Comparison of ENCODE assay signal across 1 cellular context in the genomic region with DNA sequence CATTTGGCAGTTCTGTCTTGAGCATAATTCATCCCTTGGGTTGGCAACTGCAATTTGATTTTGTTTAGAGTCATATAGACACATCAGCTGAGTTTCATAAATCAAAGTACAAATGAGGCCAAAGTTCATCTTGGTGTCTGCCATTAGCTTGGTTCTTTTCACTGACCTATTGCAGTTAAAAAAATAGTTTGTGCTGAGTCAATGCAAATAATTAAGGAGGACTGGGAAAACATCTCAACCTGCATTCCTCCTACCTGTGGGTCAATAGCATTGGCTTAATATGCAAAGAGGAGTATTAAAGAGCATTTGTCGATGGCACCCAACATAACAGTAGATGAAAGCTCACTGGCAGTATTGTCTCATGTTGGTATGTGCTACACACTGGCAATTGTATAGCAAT.
TF ChIP-seq lines count a peak whose summit lies in the region.

No MANE protein-coding gene starts in this region.

TF ChIP-seq in HepG2, 621 proteins besides CTCF, POLR2A, EP300 and RAD21 (continued from another document):
- TF ChIP-seq, protein P1, sequence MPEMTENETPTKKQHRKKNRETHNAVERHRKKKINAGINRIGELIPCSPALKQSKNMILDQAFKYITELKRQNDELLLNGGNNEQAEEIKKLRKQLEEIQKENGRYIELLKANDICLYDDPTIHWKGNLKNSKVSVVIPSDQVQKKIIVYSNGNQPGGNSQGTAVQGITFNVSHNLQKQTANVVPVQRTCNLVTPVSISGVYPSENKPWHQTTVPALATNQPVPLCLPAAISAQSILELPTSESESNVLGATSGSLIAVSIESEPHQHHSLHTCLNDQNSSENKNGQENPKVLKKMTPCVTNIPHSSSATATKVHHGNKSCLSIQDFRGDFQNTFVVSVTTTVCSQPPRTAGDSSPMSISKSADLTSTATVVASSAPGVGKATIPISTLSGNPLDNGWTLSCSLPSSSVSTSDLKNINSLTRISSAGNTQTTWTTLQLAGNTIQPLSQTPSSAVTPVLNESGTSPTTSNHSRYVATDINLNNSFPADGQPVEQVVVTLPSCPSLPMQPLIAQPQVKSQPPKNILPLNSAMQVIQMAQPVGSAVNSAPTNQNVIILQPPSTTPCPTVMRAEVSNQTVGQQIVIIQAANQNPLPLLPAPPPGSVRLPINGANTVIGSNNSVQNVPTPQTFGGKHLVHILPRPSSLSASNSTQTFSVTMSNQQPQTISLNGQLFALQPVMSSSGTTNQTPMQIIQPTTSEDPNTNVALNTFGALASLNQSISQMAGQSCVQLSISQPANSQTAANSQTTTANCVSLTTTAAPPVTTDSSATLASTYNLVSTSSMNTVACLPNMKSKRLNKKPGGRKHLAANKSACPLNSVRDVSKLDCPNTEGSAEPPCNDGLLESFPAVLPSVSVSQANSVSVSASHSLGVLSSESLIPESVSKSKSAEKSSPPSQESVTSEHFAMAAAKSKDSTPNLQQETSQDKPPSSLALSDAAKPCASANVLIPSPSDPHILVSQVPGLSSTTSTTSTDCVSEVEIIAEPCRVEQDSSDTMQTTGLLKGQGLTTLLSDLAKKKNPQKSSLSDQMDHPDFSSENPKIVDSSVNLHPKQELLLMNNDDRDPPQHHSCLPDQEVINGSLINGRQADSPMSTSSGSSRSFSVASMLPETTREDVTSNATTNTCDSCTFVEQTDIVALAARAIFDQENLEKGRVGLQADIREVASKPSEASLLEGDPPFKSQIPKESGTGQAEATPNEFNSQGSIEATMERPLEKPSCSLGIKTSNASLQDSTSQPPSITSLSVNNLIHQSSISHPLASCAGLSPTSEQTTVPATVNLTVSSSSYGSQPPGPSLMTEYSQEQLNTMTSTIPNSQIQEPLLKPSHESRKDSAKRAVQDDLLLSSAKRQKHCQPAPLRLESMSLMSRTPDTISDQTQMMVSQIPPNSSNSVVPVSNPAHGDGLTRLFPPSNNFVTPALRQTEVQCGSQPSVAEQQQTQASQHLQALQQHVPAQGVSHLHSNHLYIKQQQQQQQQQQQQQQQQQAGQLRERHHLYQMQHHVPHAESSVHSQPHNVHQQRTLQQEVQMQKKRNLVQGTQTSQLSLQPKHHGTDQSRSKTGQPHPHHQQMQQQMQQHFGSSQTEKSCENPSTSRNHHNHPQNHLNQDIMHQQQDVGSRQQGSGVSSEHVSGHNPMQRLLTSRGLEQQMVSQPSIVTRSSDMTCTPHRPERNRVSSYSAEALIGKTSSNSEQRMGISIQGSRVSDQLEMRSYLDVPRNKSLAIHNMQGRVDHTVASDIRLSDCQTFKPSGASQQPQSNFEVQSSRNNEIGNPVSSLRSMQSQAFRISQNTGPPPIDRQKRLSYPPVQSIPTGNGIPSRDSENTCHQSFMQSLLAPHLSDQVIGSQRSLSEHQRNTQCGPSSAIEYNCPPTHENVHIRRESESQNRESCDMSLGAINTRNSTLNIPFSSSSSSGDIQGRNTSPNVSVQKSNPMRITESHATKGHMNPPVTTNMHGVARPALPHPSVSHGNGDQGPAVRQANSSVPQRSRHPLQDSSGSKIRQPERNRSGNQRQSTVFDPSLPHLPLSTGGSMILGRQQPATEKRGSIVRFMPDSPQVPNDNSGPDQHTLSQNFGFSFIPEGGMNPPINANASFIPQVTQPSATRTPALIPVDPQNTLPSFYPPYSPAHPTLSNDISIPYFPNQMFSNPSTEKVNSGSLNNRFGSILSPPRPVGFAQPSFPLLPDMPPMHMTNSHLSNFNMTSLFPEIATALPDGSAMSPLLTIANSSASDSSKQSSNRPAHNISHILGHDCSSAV (CRISPR knock-in tag; IDR thresholded peaks at IDR 0.05; ENCODE audit: borderline replicate concordance), result no peak
- TF ChIP-seq ZZZ3 (CRISPR knock-in tag; IDR thresholded peaks at IDR 0.05; ENCODE audit: borderline replicate concordance), result no peak
- TF ChIP-seq FOSL2 (CRISPR knock-in tag; IDR thresholded peaks at IDR 0.05), result peak; percentile 45; the same call in 1 of the 2 replicates
- TF ChIP-seq, protein P2, sequence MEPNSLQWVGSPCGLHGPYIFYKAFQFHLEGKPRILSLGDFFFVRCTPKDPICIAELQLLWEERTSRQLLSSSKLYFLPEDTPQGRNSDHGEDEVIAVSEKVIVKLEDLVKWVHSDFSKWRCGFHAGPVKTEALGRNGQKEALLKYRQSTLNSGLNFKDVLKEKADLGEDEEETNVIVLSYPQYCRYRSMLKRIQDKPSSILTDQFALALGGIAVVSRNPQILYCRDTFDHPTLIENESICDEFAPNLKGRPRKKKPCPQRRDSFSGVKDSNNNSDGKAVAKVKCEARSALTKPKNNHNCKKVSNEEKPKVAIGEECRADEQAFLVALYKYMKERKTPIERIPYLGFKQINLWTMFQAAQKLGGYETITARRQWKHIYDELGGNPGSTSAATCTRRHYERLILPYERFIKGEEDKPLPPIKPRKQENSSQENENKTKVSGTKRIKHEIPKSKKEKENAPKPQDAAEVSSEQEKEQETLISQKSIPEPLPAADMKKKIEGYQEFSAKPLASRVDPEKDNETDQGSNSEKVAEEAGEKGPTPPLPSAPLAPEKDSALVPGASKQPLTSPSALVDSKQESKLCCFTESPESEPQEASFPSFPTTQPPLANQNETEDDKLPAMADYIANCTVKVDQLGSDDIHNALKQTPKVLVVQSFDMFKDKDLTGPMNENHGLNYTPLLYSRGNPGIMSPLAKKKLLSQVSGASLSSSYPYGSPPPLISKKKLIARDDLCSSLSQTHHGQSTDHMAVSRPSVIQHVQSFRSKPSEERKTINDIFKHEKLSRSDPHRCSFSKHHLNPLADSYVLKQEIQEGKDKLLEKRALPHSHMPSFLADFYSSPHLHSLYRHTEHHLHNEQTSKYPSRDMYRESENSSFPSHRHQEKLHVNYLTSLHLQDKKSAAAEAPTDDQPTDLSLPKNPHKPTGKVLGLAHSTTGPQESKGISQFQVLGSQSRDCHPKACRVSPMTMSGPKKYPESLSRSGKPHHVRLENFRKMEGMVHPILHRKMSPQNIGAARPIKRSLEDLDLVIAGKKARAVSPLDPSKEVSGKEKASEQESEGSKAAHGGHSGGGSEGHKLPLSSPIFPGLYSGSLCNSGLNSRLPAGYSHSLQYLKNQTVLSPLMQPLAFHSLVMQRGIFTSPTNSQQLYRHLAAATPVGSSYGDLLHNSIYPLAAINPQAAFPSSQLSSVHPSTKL (CRISPR knock-in tag; IDR thresholded peaks at IDR 0.05), result peak; percentile 26; the same call in 1 of the 2 replicates
- TF ChIP-seq DR1 (CRISPR knock-in tag; IDR thresholded peaks at IDR 0.05), result no peak
- TF ChIP-seq ZBTB20 (CRISPR knock-in tag; IDR thresholded peaks at IDR 0.05; ENCODE audit: borderline replicate concordance, low read depth), result no peak
- TF ChIP-seq ZNF672 (CRISPR knock-in tag; IDR thresholded peaks at IDR 0.05), result no peak
- no peak for TF ChIP-seq ZNF709 (CRISPR knock-in tag; IDR thresholded peaks at IDR 0.05)
- TF ChIP-seq, protein P3, sequence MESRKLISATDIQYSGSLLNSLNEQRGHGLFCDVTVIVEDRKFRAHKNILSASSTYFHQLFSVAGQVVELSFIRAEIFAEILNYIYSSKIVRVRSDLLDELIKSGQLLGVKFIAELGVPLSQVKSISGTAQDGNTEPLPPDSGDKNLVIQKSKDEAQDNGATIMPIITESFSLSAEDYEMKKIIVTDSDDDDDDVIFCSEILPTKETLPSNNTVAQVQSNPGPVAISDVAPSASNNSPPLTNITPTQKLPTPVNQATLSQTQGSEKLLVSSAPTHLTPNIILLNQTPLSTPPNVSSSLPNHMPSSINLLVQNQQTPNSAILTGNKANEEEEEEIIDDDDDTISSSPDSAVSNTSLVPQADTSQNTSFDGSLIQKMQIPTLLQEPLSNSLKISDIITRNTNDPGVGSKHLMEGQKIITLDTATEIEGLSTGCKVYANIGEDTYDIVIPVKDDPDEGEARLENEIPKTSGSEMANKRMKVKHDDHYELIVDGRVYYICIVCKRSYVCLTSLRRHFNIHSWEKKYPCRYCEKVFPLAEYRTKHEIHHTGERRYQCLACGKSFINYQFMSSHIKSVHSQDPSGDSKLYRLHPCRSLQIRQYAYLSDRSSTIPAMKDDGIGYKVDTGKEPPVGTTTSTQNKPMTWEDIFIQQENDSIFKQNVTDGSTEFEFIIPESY (CRISPR knock-in tag; IDR thresholded peaks at IDR 0.05), result no peak
- TF ChIP-seq PITX1 (CRISPR knock-in tag; IDR thresholded peaks at IDR 0.05), result no peak
- no peak for TF ChIP-seq YEATS2 (CRISPR knock-in tag; IDR thresholded peaks at IDR 0.05; ENCODE audit: borderline replicate concordance)
- TF ChIP-seq CBFB (CRISPR knock-in tag; IDR thresholded peaks at IDR 0.05), result no peak
- TF ChIP-seq ZNF17 (CRISPR knock-in tag; IDR thresholded peaks at IDR 0.05), result no peak
- TF ChIP-seq TCF12 (IDR thresholded peaks at IDR 0.05), result no peak
- TF ChIP-seq TCF12 (CRISPR knock-in tag; IDR thresholded peaks at IDR 0.05), result no peak
- TF ChIP-seq, protein P4, sequence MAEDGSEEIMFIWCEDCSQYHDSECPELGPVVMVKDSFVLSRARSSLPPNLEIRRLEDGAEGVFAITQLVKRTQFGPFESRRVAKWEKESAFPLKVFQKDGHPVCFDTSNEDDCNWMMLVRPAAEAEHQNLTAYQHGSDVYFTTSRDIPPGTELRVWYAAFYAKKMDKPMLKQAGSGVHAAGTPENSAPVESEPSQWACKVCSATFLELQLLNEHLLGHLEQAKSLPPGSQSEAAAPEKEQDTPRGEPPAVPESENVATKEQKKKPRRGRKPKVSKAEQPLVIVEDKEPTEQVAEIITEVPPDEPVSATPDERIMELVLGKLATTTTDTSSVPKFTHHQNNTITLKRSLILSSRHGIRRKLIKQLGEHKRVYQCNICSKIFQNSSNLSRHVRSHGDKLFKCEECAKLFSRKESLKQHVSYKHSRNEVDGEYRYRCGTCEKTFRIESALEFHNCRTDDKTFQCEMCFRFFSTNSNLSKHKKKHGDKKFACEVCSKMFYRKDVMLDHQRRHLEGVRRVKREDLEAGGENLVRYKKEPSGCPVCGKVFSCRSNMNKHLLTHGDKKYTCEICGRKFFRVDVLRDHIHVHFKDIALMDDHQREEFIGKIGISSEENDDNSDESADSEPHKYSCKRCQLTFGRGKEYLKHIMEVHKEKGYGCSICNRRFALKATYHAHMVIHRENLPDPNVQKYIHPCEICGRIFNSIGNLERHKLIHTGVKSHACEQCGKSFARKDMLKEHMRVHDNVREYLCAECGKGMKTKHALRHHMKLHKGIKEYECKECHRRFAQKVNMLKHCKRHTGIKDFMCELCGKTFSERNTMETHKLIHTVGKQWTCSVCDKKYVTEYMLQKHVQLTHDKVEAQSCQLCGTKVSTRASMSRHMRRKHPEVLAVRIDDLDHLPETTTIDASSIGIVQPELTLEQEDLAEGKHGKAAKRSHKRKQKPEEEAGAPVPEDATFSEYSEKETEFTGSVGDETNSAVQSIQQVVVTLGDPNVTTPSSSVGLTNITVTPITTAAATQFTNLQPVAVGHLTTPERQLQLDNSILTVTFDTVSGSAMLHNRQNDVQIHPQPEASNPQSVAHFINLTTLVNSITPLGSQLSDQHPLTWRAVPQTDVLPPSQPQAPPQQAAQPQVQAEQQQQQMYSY (CRISPR knock-in tag; IDR thresholded peaks at IDR 0.05), result no peak
